Comparison of ENCODE assay signal across 21 cellular contexts in the genomic region with DNA sequence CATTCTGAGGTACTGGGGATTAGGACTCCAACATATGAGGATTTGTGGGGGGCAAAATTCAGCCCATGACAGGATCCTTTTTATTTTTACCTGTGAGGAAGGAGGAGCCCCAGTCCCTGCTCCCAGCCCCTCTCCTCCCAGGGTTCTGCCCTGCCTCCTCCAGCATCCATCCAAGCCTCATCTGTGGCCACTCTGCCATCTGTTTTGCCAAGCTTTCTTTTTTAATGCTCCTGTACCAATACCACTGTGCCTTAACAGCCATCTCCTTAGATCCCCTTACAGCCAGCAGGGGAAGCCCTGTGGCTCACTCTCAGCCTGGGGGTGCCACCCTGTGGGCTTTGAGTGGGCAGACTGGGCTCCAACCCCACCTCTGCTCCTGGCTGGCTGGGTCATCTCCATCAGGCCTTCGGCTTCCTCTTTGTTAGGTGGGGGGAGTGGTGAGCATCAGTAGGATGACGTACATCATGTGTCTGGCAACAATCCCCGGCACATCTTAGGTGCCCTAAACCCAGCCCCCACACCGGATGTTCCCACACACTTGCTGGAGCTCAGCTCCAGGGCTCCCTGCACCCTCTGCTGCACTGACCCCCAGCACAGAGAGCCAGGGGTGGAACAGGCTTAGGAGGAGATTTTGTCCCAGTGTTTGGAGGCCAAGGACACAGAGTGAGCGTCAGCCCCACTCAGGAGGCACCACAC. TPM values are rescaled to one million over a fixed set of nuclear protein-coding genes. Genes with fewer than 3 reads are reported as not detected.
DNase-seq lines count a peak whose midpoint lies in the region; ATAC-seq and TF ChIP-seq lines count a peak whose summit lies in the region.
"Had no signal": no experiment of that assay in that cellular context is flagged by ENCODE, and none has a peak within 500 bp of the region (broad histone marks: within the 10 kb centered on the region; RNA-seq: fewer than 3 reads in every experiment).

No MANE protein-coding gene starts in this region.

- no peak overlapping the region for H3K4me3 ChIP-seq in gastrocnemius medialis
- H3K4me3 ChIP-seq: cardiac muscle cell, suprapubic skin had no signal

- intact Hi-C loops in gastrocnemius medialis (cut with DNase I; ENCODE audit: low total_unique reads) = no loop called here

- H3K4me3 Mint-ChIP-seq in HFFc6 = no peak overlapping the region
- H3K4me3 Mint-ChIP-seq in nephron progenitor cell = no peak overlapping the region
- H3K4me3 Mint-ChIP-seq: activated naive CD8-positive, alpha-beta T cell treated with anti-CD3 and anti-CD28 coated beads for 36 hours; T-helper 1 cell treated with Interleukin-12 subunit alpha and Interleukin-12 subunit beta and Interleukin-4 antibody, amounts not matched to agents 30 μg/mL and 1 μg/mL, for 36 hours had no signal

- 0 out of 2 replicates have a peak, but pooled peaks have one; percentile 7 for TF ChIP-seq CTCF in HFFc6 (IDR thresholded peaks at IDR 0.05)
- no peak for TF ChIP-seq CTCF in nephron progenitor cell (IDR thresholded peaks at IDR 0.05)
- TF ChIP-seq CTCF in gastrocnemius medialis (IDR thresholded peaks at IDR 0.05 in 4 of 5, conservative IDR thresholded peaks at IDR 0.05 in 1 of 5) = no peak

- no peaks in the 10 kb centered on the region for H3K27me3 ChIP-seq in gastrocnemius medialis
- H3K27me3 ChIP-seq: BE2C, cardiac muscle cell had no signal

- no peak overlapping the region for H3K27ac ChIP-seq in gastrocnemius medialis
- H3K27ac ChIP-seq: cardiac muscle cell, foreskin keratinocyte, suprapubic skin had no signal

- peaks cover 26% of the 10 kb centered on the region for H3K27me3 Mint-ChIP-seq in HFFc6 (ENCODE audit: insufficient read depth)
- peaks cover 41% of the 10 kb centered on the region for H3K27me3 Mint-ChIP-seq in nephron progenitor cell (ENCODE audit: low read depth, poor library complexity)

- H3K9me3 Mint-ChIP-seq in HFFc6 = no peaks in the 10 kb centered on the region
- H3K9me3 Mint-ChIP-seq in nephron progenitor cell = no peaks in the 10 kb centered on the region
- H3K9me3 Mint-ChIP-seq: activated naive CD8-positive, alpha-beta T cell treated with anti-CD3 and anti-CD28 coated beads for 36 hours; naive B cell; T-helper 1 cell treated with Interleukin-12 subunit alpha and Interleukin-12 subunit beta and Interleukin-4 antibody, amounts not matched to agents 30 μg/mL and 1 μg/mL, for 36 hours had no signal

- no peak overlapping the region for H3K27ac Mint-ChIP-seq in HFFc6
- peak overlapping the region; percentile 11 for H3K27ac Mint-ChIP-seq in nephron progenitor cell
- H3K27ac Mint-ChIP-seq: activated naive CD8-positive, alpha-beta T cell treated with anti-CD3 and anti-CD28 coated beads for 36 hours; T-helper 1 cell treated with Interleukin-12 subunit alpha and Interleukin-12 subunit beta and Interleukin-4 antibody, amounts not matched to agents 30 μg/mL and 1 μg/mL, for 36 hours had no signal

- H3K4me1 ChIP-seq in gastrocnemius medialis = no peaks in the 10 kb centered on the region
- H3K4me1 ChIP-seq: BE2C, foreskin keratinocyte, suprapubic skin had no signal

- no peaks in the 10 kb centered on the region for H3K36me3 Mint-ChIP-seq in HFFc6 (ENCODE audit: low read depth)
- H3K36me3 Mint-ChIP-seq in nephron progenitor cell (ENCODE audit: low read depth) = no peaks in the 10 kb centered on the region
- H3K36me3 Mint-ChIP-seq: naive B cell had no signal

- in situ Hi-C loops in gastrocnemius medialis (cut with MboI; ENCODE audit: low sequenced_read_pairs in 4 of 4) = loop anchor here in 3 of 4 donors (5.0 to 10.0 kb wide), 3 partner anchors 148 to 160 kb away; no protein-coding TSS in a partner anchor

- H3K4me1 Mint-ChIP-seq in HFFc6 (ENCODE audit: low read depth) (no peaks in the 10 kb centered on the region), nephron progenitor cell (peaks cover 11% of the 10 kb centered on the region)
- H3K4me1 Mint-ChIP-seq: activated naive CD8-positive, alpha-beta T cell treated with anti-CD3 and anti-CD28 coated beads for 36 hours; naive B cell had no signal

- H3K36me3 ChIP-seq in gastrocnemius medialis = no peaks in the 10 kb centered on the region
- H3K36me3 ChIP-seq: BE2C, cardiac muscle cell, suprapubic skin had no signal

- H3K9me3 ChIP-seq in gastrocnemius medialis = no peaks in the 10 kb centered on the region
- H3K9me3 ChIP-seq: BE2C, suprapubic skin had no signal

- DNase-seq in Daoy (ENCODE audit: low read depth) = peak; percentile 61
- no peak for DNase-seq in HFFc6
- DNase-seq in activated CD8-positive, alpha-beta memory T cell treated with anti-CD3 and anti-CD28 coated beads for 24 hours = peak; percentile 46
- DNase-seq in nephron progenitor cell = no peak
- no peak for DNase-seq in NCI-H2196 treated with DMSO at 0.1 percent for 48 hours (lab: John Stamatoyannopoulos, UW; ENCODE audit: unreplicated experiment)
- DNase-seq in midbrain (lab: John Stamatoyannopoulos, UW) = no peak
- no peak for DNase-seq in COLO829 (ENCODE audit: low spot score)
- DNase-seq in gastrocnemius medialis = no peak
- DNase-seq: activated naive CD8-positive, alpha-beta T cell treated with anti-CD3 and anti-CD28 coated beads for 36 hours; BE2C; DMS53; foreskin keratinocyte; naive B cell; NCI-H1694; NCI-H526 treated with DMSO at 0.1 percent for 48 hours; stimulated activated CD4-positive, alpha-beta T cell treated with anti-CD3 and anti-CD28 coated beads, Interleukin-1b, Interleukin-23, amount 100 ng/mL, for 48 hours had no signal

- no peak for TF ChIP-seq POLR2A in gastrocnemius medialis (IDR thresholded peaks at IDR 0.05)

- no peak for ATAC-seq in gastrocnemius medialis
- ATAC-seq: activated CD4-positive, CD25-positive, alpha-beta regulatory T cell treated with anti-CD3 and anti-CD28 coated beads, Interleukin-2, amount 50 U/mL, for 24 hours; foreskin keratinocyte had no signal

RNA-seq across cellular contexts. Expression of gene CYP46A1, which starts 40.2 kb away (rescaled TPM):
- total RNA-seq in Daoy (2014; rRNA removed; shearing (Covaris generic)) = 0.06 and 0.15 TPM in 2 replicates
- total RNA-seq in HFFc6 (2021; fragmentation: NEBNext Ultra II Directional; extraction: Animal tissue kit (Norgen Biotek cat#: 25700)) = under 1 TPM; 0.28 to 0.62 (median 0.49) TPM
- 1 to 10 TPM in 1 of 4 donors, under 1 TPM in 3; 0.18 to 2.2 (median 0.45) TPM for total RNA-seq in gastrocnemius medialis
- total RNA-seq: RPMI7951 had no signal

Comparison
In these comparisons a context has a peak if more than half of its experiments do, and no peak if none do; other contexts are left out.
1. DNase-seq: peak in Daoy (single experiment) and activated CD8-positive, alpha-beta memory T cell treated with anti-CD3 and anti-CD28 coated beads for 24 hours (single experiment); none in HFFc6 (single experiment), nephron progenitor cell (single experiment), NCI-H2196 treated with DMSO at 0.1 percent for 48 hours (single experiment), midbrain (single experiment), COLO829 (single experiment) and gastrocnemius medialis (0 of 2).